Comparison of ENCODE assay signal across 2 cellular contexts in genomic region chr11:115117931-115118479, GRCh38.
TF ChIP-seq lines count a peak whose summit lies in the region.

No MANE protein-coding gene starts in this region.

TF ChIP-seq in GM23338, 12 proteins besides CTCF, POLR2A, EP300 and RAD21:
- TF ChIP-seq REST (IDR thresholded peaks at IDR 0.05; ENCODE audit: unreplicated experiment) (no peak), NANOG (IDR thresholded peaks at IDR 0.05; ENCODE audit: borderline replicate concordance) (peak; percentile 51; the same call in 1 of the 2 replicates)

TF ChIP-seq in IMR-90, 13 proteins besides CTCF, POLR2A, EP300 and RAD21:
- no peak for TF ChIP-seq USF2 (IDR thresholded peaks at IDR 0.05; ENCODE audit: low read depth, low read length)
- no peak for TF ChIP-seq RFX5 (IDR thresholded peaks at IDR 0.05; ENCODE audit: low read depth, low read length)
- TF ChIP-seq MAZ (IDR thresholded peaks at IDR 0.05; ENCODE audit: borderline replicate concordance, low read depth, low read length), result no peak
- no peak for TF ChIP-seq RCOR1 (IDR thresholded peaks at IDR 0.05; ENCODE audit: insufficient replicate concordance, low read length)
- no peak for TF ChIP-seq ELK1 (IDR thresholded peaks at IDR 0.05; ENCODE audit: borderline replicate concordance, low read depth, low read length)
- TF ChIP-seq MXI1 (IDR thresholded peaks at IDR 0.05; ENCODE audit: borderline replicate concordance, low read depth, low read length), result no peak
- TF ChIP-seq CEBPB (IDR thresholded peaks at IDR 0.05; ENCODE audit: low read depth, low read length), result no peak
- TF ChIP-seq MAFK (IDR thresholded peaks at IDR 0.05; ENCODE audit: low read depth, low read length), result no peak
- TF ChIP-seq NFE2L2 (IDR thresholded peaks at IDR 0.05; ENCODE audit: low read depth, low read length), result no peak
- TF ChIP-seq FOS (IDR thresholded peaks at IDR 0.05; ENCODE audit: low read depth, low read length), result no peak
- no peak for TF ChIP-seq BHLHE40 (IDR thresholded peaks at IDR 0.05; ENCODE audit: low read depth, low read length)
- no peak for TF ChIP-seq CHD1 (IDR thresholded peaks at IDR 0.05; ENCODE audit: low read depth, low read length)
- TF ChIP-seq SMC3 (IDR thresholded peaks at IDR 0.05; ENCODE audit: low read depth, low read length), result no peak
